ENCODE assay signal across 8 cellular contexts in the genomic region with DNA sequence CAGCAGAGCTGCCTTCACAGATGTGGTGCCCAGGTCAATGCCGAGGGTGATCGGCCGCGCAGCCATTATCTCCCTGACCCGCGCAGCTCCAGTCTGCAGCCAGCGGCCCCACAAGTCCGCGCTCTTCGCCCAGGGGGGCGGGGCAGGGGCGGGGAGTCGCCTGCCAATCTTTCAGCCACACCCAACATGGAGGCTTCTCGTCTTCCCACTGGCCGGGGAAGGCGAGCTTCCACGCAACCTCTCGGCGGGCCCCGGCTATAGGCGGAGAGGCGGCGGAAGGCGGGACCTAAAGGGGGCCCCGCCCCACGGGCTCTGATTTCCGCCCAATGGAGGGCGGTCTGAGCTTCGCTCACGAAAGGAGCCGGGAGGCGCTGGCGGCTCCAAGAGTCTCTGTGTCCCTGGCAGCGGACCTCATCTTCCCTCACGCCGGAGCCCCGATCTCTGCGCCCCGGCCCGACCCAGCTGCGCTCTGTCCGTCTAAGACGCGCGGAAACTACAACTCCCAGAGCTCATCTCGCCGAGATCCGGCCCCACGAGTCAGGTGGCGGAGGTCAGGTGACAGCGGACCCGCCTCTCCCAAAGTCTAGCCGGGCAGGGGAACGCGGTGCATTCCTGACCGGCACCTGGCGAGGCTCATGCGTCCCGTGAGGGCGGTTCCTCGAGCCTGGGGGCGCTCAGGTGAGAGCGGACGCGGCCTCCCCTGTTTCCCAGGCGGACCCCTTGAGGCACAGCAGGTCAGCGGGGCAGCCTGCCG. TPM values are rescaled to one million over a fixed set of nuclear protein-coding genes. Genes with fewer than 3 reads are reported as not detected.
DNase-seq lines count a peak whose midpoint lies in the region; TF ChIP-seq lines count a peak whose summit lies in the region.

TSS of gene CTNS (plus strand) at position 607 of the 754 bp plus-strand sequence. CDS start 3,447 bp downstream, outside the sequence.
A gene with protein sequence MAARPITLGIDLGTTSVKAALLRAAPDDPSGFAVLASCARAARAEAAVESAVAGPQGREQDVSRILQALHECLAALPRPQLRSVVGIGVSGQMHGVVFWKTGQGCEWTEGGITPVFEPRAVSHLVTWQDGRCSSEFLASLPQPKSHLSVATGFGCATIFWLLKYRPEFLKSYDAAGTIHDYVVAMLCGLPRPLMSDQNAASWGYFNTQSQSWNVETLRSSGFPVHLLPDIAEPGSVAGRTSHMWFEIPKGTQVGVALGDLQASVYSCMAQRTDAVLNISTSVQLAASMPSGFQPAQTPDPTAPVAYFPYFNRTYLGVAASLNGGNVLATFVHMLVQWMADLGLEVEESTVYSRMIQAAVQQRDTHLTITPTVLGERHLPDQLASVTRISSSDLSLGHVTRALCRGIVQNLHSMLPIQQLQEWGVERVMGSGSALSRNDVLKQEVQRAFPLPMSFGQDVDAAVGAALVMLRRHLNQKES (minus strand): TSS at position 97 of the 754 bp plus-strand sequence. CDS start 31 bp downstream, at position 66.

- H2BK12ac ChIP-seq in neuronal stem cell (ENCODE audit: low read length) = no peak within 1 kb of the TSS

- no peaks in the 10 kb centered on the region for H3K27me3 ChIP-seq in neuronal stem cell (ENCODE audit: control insufficient read depth in 3 of 3, insufficient read depth in 3 of 3, low read depth in 1 of 3, low read length in 3 of 3)

- peaks cover 6 to 27% of the 10 kb centered on the region in 2 donors for H3K4me1 ChIP-seq in neuronal stem cell (ENCODE audit: control insufficient read depth in 2 of 2, insufficient read depth in 1 of 2, low read depth in 1 of 2, low read length in 2 of 2)

- peak within 1 kb of the TSS; percentile 94 for H2BK15ac ChIP-seq in neuronal stem cell (ENCODE audit: low read length)

- peak within 1 kb of the TSS; percentile 96 for H2BK120ac ChIP-seq in neuronal stem cell (ENCODE audit: low read depth, low read length)

- WGBS in neuronal stem cell (ENCODE audit: extremely low coverage in 2 of 2, insufficient read length in 2 of 2, insufficient replicate concordance in 1 of 2), 2 donors = no CpG with 5 or more reads among the region's 68 CpGs

- peak within 1 kb of the TSS; percentile 98 for H2BK5ac ChIP-seq in neuronal stem cell (ENCODE audit: low read length)

- peak within 1 kb of the TSS; percentile 96 for H3K23ac ChIP-seq in neuronal stem cell (ENCODE audit: low read depth, low read length, poor library complexity)

- peak within 1 kb of the TSS; percentile 99 for H3K9ac ChIP-seq in neuronal stem cell (ENCODE audit: low read depth, low read length, poor library complexity)

- H4K8ac ChIP-seq in neuronal stem cell (ENCODE audit: low read depth, low read length) = no peak within 1 kb of the TSS

- no peaks in the 10 kb centered on the region for H3K9me3 ChIP-seq in neuronal stem cell (replicated peaks in 1 of 2; ENCODE audit: control insufficient read depth in 2 of 2, insufficient read depth in 1 of 2, low read depth in 1 of 2, low read length in 2 of 2)

- H4K91ac ChIP-seq in neuronal stem cell (ENCODE audit: low read depth, low read length, poor library complexity) = no peak within 1 kb of the TSS

- H3K18ac ChIP-seq in neuronal stem cell (ENCODE audit: low read length) = peak within 1 kb of the TSS; percentile 100

- peak within 1 kb of the TSS; percentile 93 for H3K4me2 ChIP-seq in neuronal stem cell (ENCODE audit: insufficient read depth, low read length, poor library complexity, severe bottlenecking)

- peak within 1 kb of the TSS; percentile 56 for H3K14ac ChIP-seq in neuronal stem cell (ENCODE audit: low read length)

- peak; percentile 68 for DNase-seq in GF-D8 (lab: John Stamatoyannopoulos, UW)
- peak; percentile 98 for DNase-seq in HEK293T (ENCODE audit: extremely low spot score)
- DNase-seq in MV-4-11 (lab: John Stamatoyannopoulos, UW) = peak; percentile 96
- DNase-seq in SK-MEL-5 (ENCODE audit: low read depth, low spot score) = peak; percentile 97
- DNase-seq in activated naive CD4-positive, alpha-beta T cell treated with Interleukin-2 at 50 U/mL for 16 hours = peak; percentile 95
- peak; percentile 89 for DNase-seq in foreskin melanocyte
- DNase-seq in neuronal stem cell (ENCODE audit: low spot score) = peak; percentile 94

- peaks cover 6 to 19% of the 10 kb centered on the region in 2 donors for H3K36me3 ChIP-seq in neuronal stem cell (replicated peaks in 1 of 2; ENCODE audit: control insufficient read depth in 2 of 2, insufficient read depth in 2 of 2, low read length in 2 of 2)

- in situ Hi-C loops in SK-MEL-5 (cut with HindIII; ENCODE audit: low pct_unique_long_range_greater_than_20kb, low sequenced_read_pairs) = no loop called here

- peak within 1 kb of the TSS; percentile 66 for H2AK5ac ChIP-seq in neuronal stem cell (ENCODE audit: low read depth, low read length)

- TF ChIP-seq CTCF in subcutaneous adipose tissue (IDR thresholded peaks at IDR 0.05; ENCODE audit: low read depth) = no peak

- CTCF ChIA-PET in HEK293T (lab: Yijun Ruan, JAX) = interaction anchor here (1.0 kb wide), 2 partner anchors 10 to 46 kb away, joined by 3 read pairs; no protein-coding TSS in a partner anchor

- H3K79me1 ChIP-seq in neuronal stem cell (ENCODE audit: low read depth, low read length) = peaks cover 19% of the 10 kb centered on the region

- H2AFZ ChIP-seq in neuronal stem cell (ENCODE audit: low read length) = peak within 1 kb of the TSS; percentile 98

- peak within 1 kb of the TSS; percentile 100 for H3K27ac ChIP-seq in neuronal stem cell (replicated peaks; ENCODE audit: low read length)

- POLR2A ChIA-PET in HEK293T (lab: Yijun Ruan, JAX) = interaction anchor here (0.6 to 1.9 kb wide), 7 partner anchors 12 to 1044 kb away, joined by 3 to 17 read pairs (median 3); partner anchors contain the start of genes EMC6, HASPIN and TAX1BP3

- peak within 1 kb of the TSS; percentile 99 for H3K4me3 ChIP-seq in neuronal stem cell (ENCODE audit: low read length in 2 of 2)

- H3K4ac ChIP-seq in neuronal stem cell (ENCODE audit: low read length) = no peak within 1 kb of the TSS

TF ChIP-seq in HEK293T, 16 proteins besides CTCF, POLR2A, EP300 and RAD21:
- TF ChIP-seq SP1 (IDR thresholded peaks at IDR 0.05) = no peak; the same call in none of the 2 replicates
- TF ChIP-seq LEF1 (IDR thresholded peaks at IDR 0.05; ENCODE audit: borderline replicate concordance) = no peak
- no peak for TF ChIP-seq NFRKB (IDR thresholded peaks at IDR 0.05)
- TF ChIP-seq FOXK2 (IDR thresholded peaks at IDR 0.05) = no peak
- TF ChIP-seq FOXA1 (IDR thresholded peaks at IDR 0.05) = no peak
- TF ChIP-seq SUZ12 (IDR thresholded peaks at IDR 0.05) = no peak
- TF ChIP-seq ARNT (IDR thresholded peaks at IDR 0.05) = no peak
- no peak for TF ChIP-seq CTBP1 (IDR thresholded peaks at IDR 0.05; ENCODE audit: borderline replicate concordance)
- no peak for TF ChIP-seq TARDBP (IDR thresholded peaks at IDR 0.05)
- no peak; the same call in none of the 2 replicates for TF ChIP-seq ELF4 (IDR thresholded peaks at IDR 0.05)
- TF ChIP-seq ZNF384 (IDR thresholded peaks at IDR 0.05) = no peak
- TF ChIP-seq BHLHE40 (IDR thresholded peaks at IDR 0.05; ENCODE audit: borderline replicate concordance) = no peak
- peak; percentile 93 for TF ChIP-seq L3MBTL2 (conservative IDR thresholded peaks at IDR 0.05)
- TF ChIP-seq, protein P1, sequence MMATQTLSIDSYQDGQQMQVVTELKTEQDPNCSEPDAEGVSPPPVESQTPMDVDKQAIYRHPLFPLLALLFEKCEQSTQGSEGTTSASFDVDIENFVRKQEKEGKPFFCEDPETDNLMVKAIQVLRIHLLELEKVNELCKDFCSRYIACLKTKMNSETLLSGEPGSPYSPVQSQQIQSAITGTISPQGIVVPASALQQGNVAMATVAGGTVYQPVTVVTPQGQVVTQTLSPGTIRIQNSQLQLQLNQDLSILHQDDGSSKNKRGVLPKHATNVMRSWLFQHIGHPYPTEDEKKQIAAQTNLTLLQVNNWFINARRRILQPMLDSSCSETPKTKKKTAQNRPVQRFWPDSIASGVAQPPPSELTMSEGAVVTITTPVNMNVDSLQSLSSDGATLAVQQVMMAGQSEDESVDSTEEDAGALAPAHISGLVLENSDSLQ (IDR thresholded peaks at IDR 0.05) = peak; percentile 98
- 0 out of 2 replicates have a peak, but pooled peaks have one; percentile 23 for TF ChIP-seq HDGF (IDR thresholded peaks at IDR 0.05; ENCODE audit: borderline replicate concordance)
- TF ChIP-seq FOXM1 (IDR thresholded peaks at IDR 0.05; ENCODE audit: borderline replicate concordance) = no peak

RNA-seq across cellular contexts. Expression of gene CTNS, which starts in this region (rescaled TPM):
- 44.0 and 46.7 TPM in 2 replicates for total RNA-seq in SK-MEL-5 (2014; rRNA removed; shearing (Covaris generic))
- polyA plus RNA-seq in SK-MEL-5 (2015; cell fraction: cytosol; rRNA removed) = 38.4 and 44.3 TPM in 2 replicates
- polyA plus RNA-seq in SK-MEL-5 (2015; cell fraction: nucleus; rRNA removed) = 52.8 and 60.9 TPM in 2 replicates
- polyA plus RNA-seq in neuronal stem cell (2013, experiment 1 of 2) = 12.5 TPM
- 12.7 TPM for polyA plus RNA-seq in neuronal stem cell (2013, experiment 2 of 2)
- total RNA-seq in subcutaneous adipose tissue = 10 to 100 TPM; 16.8 to 28.2 (median 23.6) TPM

RNA-seq across cellular contexts. Expression of the second gene that starts in this region (rescaled TPM):
- 20.8 and 21.8 TPM in 2 replicates for total RNA-seq in SK-MEL-5 (2014; rRNA removed; shearing (Covaris generic))
- 19.8 and 23.1 TPM in 2 replicates for polyA plus RNA-seq in SK-MEL-5 (2015; cell fraction: cytosol; rRNA removed)
- 5.6 and 14.0 TPM in 2 replicates for polyA plus RNA-seq in SK-MEL-5 (2015; cell fraction: nucleus; rRNA removed)
- 13.9 TPM for polyA plus RNA-seq in neuronal stem cell (2013, experiment 1 of 2)
- 14.1 TPM for polyA plus RNA-seq in neuronal stem cell (2013, experiment 2 of 2)
- total RNA-seq in subcutaneous adipose tissue = 10 to 100 TPM in 3 of 4 donors, 1 to 10 TPM in 1; 7.3 to 16.8 (median 10.8) TPM

Comparison
In these comparisons a context has a peak if more than half of its experiments do, and no peak if none do; other contexts are left out.
1. Peak in every context shown above with its lines: DNase-seq, H3K4me3 ChIP-seq and H3K27ac ChIP-seq.